Comparison of ENCODE assay signal across 19 cellular contexts in genomic region chr17:71098071-71098470, GRCh38.
DNase-seq lines count a peak whose midpoint lies in the region; ATAC-seq and TF ChIP-seq lines count a peak whose summit lies in the region.
"Had no signal": no experiment of that assay in that cellular context is flagged by ENCODE, and none has a peak within 500 bp of the region (broad histone marks: within the 10 kb centered on the region; RNA-seq: fewer than 3 reads in every experiment).

No MANE protein-coding gene starts in this region.

- H3K4me1 ChIP-seq in DND-41 (ENCODE audit: insufficient read depth, low read length) (peaks cover 38% of the 10 kb centered on the region), MM.1S (ENCODE audit: low read length) (no peaks in the 10 kb centered on the region)
- H3K4me1 ChIP-seq: A549; BLaER1 treated with 17β-estradiol and CSF1 and Interleukin-3, amounts not matched to agents 10 nM and 100 nM had no signal

- no peak overlapping the region for H3K9ac ChIP-seq in DND-41 (ENCODE audit: low read depth, low read length)
- no peak overlapping the region for H3K9ac ChIP-seq in MM.1S (ENCODE audit: low read length)
- H3K9ac ChIP-seq: BLaER1 treated with 17β-estradiol and CSF1 and Interleukin-3, amounts not matched to agents 10 nM and 100 nM had no signal

- H3K4me2 ChIP-seq in DND-41 (ENCODE audit: insufficient read depth, low read length), result peak overlapping the region; percentile 34; the same call in 1 of the 2 replicates
- no peak overlapping the region for H3K4me2 ChIP-seq in MM.1S (ENCODE audit: low read depth, low read length)
- H3K4me2 ChIP-seq: A549; BLaER1 treated with 17β-estradiol and CSF1 and Interleukin-3, amounts not matched to agents 10 nM and 100 nM had no signal

- H3K9me3 ChIP-seq in DND-41 (ENCODE audit: insufficient read depth, low read length, severe bottlenecking), result no peaks in the 10 kb centered on the region
- no peaks in the 10 kb centered on the region for H3K9me3 ChIP-seq in MM.1S (replicated peaks; ENCODE audit: insufficient read depth, low read length)
- H3K9me3 ChIP-seq: A549 had no signal

- H3K4me3 ChIP-seq in DND-41 (ENCODE audit: low read depth in 1 of 2, low read length in 2 of 2) (no peak overlapping the region), MM.1S (ENCODE audit: low read length) (no peak overlapping the region)
- H3K4me3 ChIP-seq: A549; BLaER1 treated with 17β-estradiol and CSF1 and Interleukin-3, amounts not matched to agents 10 nM and 100 nM; GM12878 had no signal

- no peak for TF ChIP-seq CTCF in 22Rv1 (IDR thresholded peaks at IDR 0.05)
- TF ChIP-seq CTCF in DND-41 (IDR thresholded peaks at IDR 0.05; ENCODE audit: borderline replicate concordance, extremely low read depth, low read length, poor library complexity, severe bottlenecking), result no peak
- no peak for TF ChIP-seq CTCF in MM.1S (IDR thresholded peaks at IDR 0.05; ENCODE audit: low read length)

- H3K36me3 ChIP-seq in DND-41 (ENCODE audit: insufficient read depth, low read length) (no peaks in the 10 kb centered on the region), MM.1S (replicated peaks; ENCODE audit: insufficient read depth, low read length) (no peaks in the 10 kb centered on the region)
- H3K36me3 ChIP-seq: BLaER1 treated with 17β-estradiol and CSF1 and Interleukin-3, amounts not matched to agents 10 nM and 100 nM had no signal

- no peaks in the 10 kb centered on the region for H3K9me2 ChIP-seq in MM.1S (replicated peaks; ENCODE audit: insufficient read depth, low read length)

- no peak overlapping the region for H2AFZ ChIP-seq in DND-41 (ENCODE audit: low read depth, low read length)
- H2AFZ ChIP-seq in MM.1S (ENCODE audit: low read length), result no peak overlapping the region

- no peaks in the 10 kb centered on the region for H3F3A ChIP-seq in MM.1S (ENCODE audit: insufficient read depth, low read length)

- DNase-seq in DND-41 (peak; percentile 80), MM.1S (peak; percentile 40), SW480 (ENCODE audit: low spot score) (peak; percentile 89), NCI-H345 (lab: John Stamatoyannopoulos, UW) (no peak)
- DNase-seq: Calu3; CD8-positive, alpha-beta T cell; EL; GOT3; H7; IMR-90; Karpas-422; KBM-7 had no signal

- H3K27ac ChIP-seq in 22Rv1, result peak overlapping the region; percentile 86
- H3K27ac ChIP-seq in DND-41 (ENCODE audit: low read length), result no peak overlapping the region
- H3K27ac ChIP-seq in MM.1S (ENCODE audit: low read length), result no peak overlapping the region
- H3K27ac ChIP-seq: A549; BLaER1 treated with 17β-estradiol and CSF1 and Interleukin-3, amounts not matched to agents 10 nM and 100 nM; HL-60 had no signal

- H3K27me3 ChIP-seq in DND-41 (ENCODE audit: insufficient read depth, low read length, poor library complexity), result no peaks in the 10 kb centered on the region
- no peaks in the 10 kb centered on the region for H3K27me3 ChIP-seq in MM.1S (replicated peaks; ENCODE audit: insufficient read depth, low read length)
- H3K27me3 ChIP-seq: BLaER1 treated with 17β-estradiol and CSF1 and Interleukin-3, amounts not matched to agents 10 nM and 100 nM had no signal

- H3K79me2 ChIP-seq in DND-41 (ENCODE audit: insufficient read depth, low read length) (no peaks in the 10 kb centered on the region), MM.1S (ENCODE audit: low read length) (no peaks in the 10 kb centered on the region)

- H4K20me1 ChIP-seq in DND-41 (ENCODE audit: insufficient read depth, low read length) (no peaks in the 10 kb centered on the region), MM.1S (ENCODE audit: insufficient read depth, low read length) (no peaks in the 10 kb centered on the region)
- H4K20me1 ChIP-seq: BLaER1 treated with 17β-estradiol and CSF1 and Interleukin-3, amounts not matched to agents 10 nM and 100 nM had no signal

- ATAC-seq in DND-41 (ENCODE audit: insufficient read depth, low read depth), result peak; percentile 100
- ATAC-seq in HG03457 (IDR thresholded peaks at IDR 0.05; ENCODE audit: unreplicated experiment), result no peak
- ATAC-seq in HG03378 (IDR thresholded peaks at IDR 0.05; ENCODE audit: unreplicated experiment), result no peak
- ATAC-seq: A549; CD8-positive, alpha-beta T cell; GM12878 had no signal
